Comparison of ENCODE assay signal across 8 cellular contexts in the genomic region with DNA sequence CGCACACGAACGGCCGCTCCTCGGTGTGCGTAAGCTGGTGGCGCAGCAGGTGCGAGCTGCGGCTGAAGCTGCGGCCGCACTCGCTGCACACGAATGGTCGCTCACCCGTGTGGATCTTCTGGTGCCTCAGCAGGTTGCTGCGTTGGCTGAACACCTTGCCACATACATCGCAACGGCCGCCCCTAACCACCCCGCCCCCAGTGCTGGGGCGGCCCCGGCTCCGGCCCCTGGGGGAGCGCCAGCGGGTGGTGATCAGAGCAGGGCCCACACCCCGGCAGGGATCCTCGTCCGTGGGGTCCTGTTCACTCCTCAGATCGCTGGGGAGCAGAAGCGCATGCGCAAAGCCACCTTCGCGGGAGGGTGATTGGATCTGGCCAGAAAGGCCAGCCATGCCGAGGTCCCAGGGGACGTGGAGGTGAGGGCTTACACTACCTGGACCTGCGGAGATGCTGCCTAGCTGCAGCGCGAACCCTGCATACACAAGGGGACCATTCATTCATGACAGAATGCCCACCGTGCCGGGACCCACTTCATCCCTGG.
DNase-seq lines count a peak whose midpoint lies in the region; TF ChIP-seq lines count a peak whose summit lies in the region.

No MANE protein-coding gene starts in this region.

- H3K36me3 ChIP-seq in endocrine pancreas (ENCODE audit: control insufficient read depth, insufficient read depth, low read length) (no peaks in the 10 kb centered on the region), neutrophil (peaks cover 14% of the 10 kb centered on the region)

- H3K9ac ChIP-seq in endocrine pancreas (ENCODE audit: control insufficient read depth, insufficient read depth, low read length) = peak overlapping the region; percentile 75

- H3K4me1 ChIP-seq in endocrine pancreas (ENCODE audit: control insufficient read depth, insufficient read depth, low read length) (no peaks in the 10 kb centered on the region), neutrophil (ENCODE audit: control insufficient read depth in 1 of 2, insufficient read depth in 1 of 2, low read depth in 1 of 2, low read length in 1 of 2) (peaks cover 28 to 32% of the 10 kb centered on the region in 2 experiments)

- H3K4me3 ChIP-seq in endocrine pancreas (ENCODE audit: control insufficient read depth, insufficient read depth, low read length) = peak overlapping the region; percentile 27
- H3K4me3 ChIP-seq in neutrophil (ENCODE audit: low read depth in 1 of 2, low read length in 1 of 2) = peak overlapping the region; percentile 27 to 52

- H3K9me3 ChIP-seq in endocrine pancreas (ENCODE audit: control insufficient read depth, low read length) (no peaks in the 10 kb centered on the region), neutrophil (no peaks in the 10 kb centered on the region)

- no peaks in the 10 kb centered on the region for H3K27me3 ChIP-seq in endocrine pancreas (ENCODE audit: control insufficient read depth, insufficient read depth, low read length)
- peaks cover 43% of the 10 kb centered on the region for H3K27me3 ChIP-seq in neutrophil

- DNase-seq in NAMALWA (ENCODE audit: low spot score) (peak; percentile 68), NK-92 (lab: John Stamatoyannopoulos, UW; ENCODE audit: unreplicated experiment) (no peak), anterior cingulate cortex (lab: John Stamatoyannopoulos, UW) (no peak), nucleus accumbens (lab: John Stamatoyannopoulos, UW) (no peak)
- DNase-seq in activated naive CD4-positive, alpha-beta T cell treated with anti-CD3 and anti-CD28 coated beads, Interleukin-2, amount 50 U/mL, for 16 hours = no peak

- TF ChIP-seq CTCF in C4-2B (conservative IDR thresholded peaks at IDR 0.05) = no peak
- TF ChIP-seq CTCF in neutrophil (IDR thresholded peaks at IDR 0.05) = no peak

- peak overlapping the region; percentile 63 for H3K27ac ChIP-seq in C4-2B
- peak overlapping the region; percentile 54 for H3K27ac ChIP-seq in neutrophil
